In genomic region chr19:48469056-48469881, GRCh38 we compare ENCODE assay signal across 8 cellular contexts. TPM values are rescaled to one million over a fixed set of nuclear protein-coding genes. Genes with fewer than 3 reads are reported as not detected.
DNase-seq lines count a peak whose midpoint lies in the region; ATAC-seq and TF ChIP-seq lines count a peak whose summit lies in the region.

Gene CYTH2, plus strand, starts transcription at chr19:48469369. Its CDS starts 139 bp downstream, at chr19:48469508.

- ATAC-seq in GM19023 (IDR thresholded peaks at IDR 0.05; ENCODE audit: unreplicated experiment) (peak; percentile 90), HG03280 (IDR thresholded peaks at IDR 0.05; ENCODE audit: unreplicated experiment) (peak; percentile 92)

- CTCF ChIA-PET in AG04450 (lab: Charles Lee) = interaction anchor here (1.2 to 2.0 kb wide), 4 partner anchors 21 to 115 kb away, joined by 3 to 12 read pairs (median 4); partner anchors contain the start of gene KDELR1

- H3K27me3 ChIP-seq in AG04450 (ENCODE audit: control insufficient read depth, insufficient read depth, low read length) = no peaks in the 10 kb centered on the region

- TF ChIP-seq CTCF in AG04450 (IDR thresholded peaks at IDR 0.05; ENCODE audit: low read depth, low read length) = no peak

- H3K4me3 ChIP-seq in AG04450 (ENCODE audit: low read depth, low read length) = peak within 1 kb of the TSS; percentile 86

- DNase-seq in AG04450 (ENCODE audit: low read depth, low spot score) (peak; percentile 20), NCI-H345 (lab: John Stamatoyannopoulos, UW) (peak; percentile 99), caudate nucleus (lab: John Stamatoyannopoulos, UW) (peak; percentile 87 to 100 (median 100)), inferior parietal cortex (ENCODE audit: extremely low spot score) (peak; percentile 100)
- peak; percentile 95 to 99 (median 97) for DNase-seq in activated CD4-positive, CD25-positive, alpha-beta regulatory T cell (lab: John Stamatoyannopoulos, UW)
- DNase-seq in stimulated activated CD4-positive, alpha-beta T cell treated with anti-CD3 and anti-CD28 coated beads, Interleukin-12 subunit alpha, Interleukin-12 subunit beta, amount 100 ng/mL, for 4 hours = peak; percentile 97

- POLR2A ChIA-PET in AG04450 (lab: Yijun Ruan, JAX) = no interaction called here

- H3K27ac ChIP-seq in AG04450 (ENCODE audit: low read depth, low read length) = peak within 1 kb of the TSS; percentile 97
- H3K27ac ChIP-seq in caudate nucleus (ENCODE audit: low read depth, low read length) = peak within 1 kb of the TSS; percentile 94

- no peaks in the 10 kb centered on the region; the same call in 1 of the 2 replicates for H3K9me3 ChIP-seq in AG04450 (ENCODE audit: control insufficient read depth, insufficient read depth, low read length)

RNA-seq across cellular contexts. Expression of gene CYTH2, which starts in this region (rescaled TPM):
- 29.3 and 35.6 TPM in 2 replicates for polyA plus RNA-seq in AG04450 (2011; rRNA removed)
- 38.7 and 57.2 TPM in 2 replicates for polyA minus RNA-seq in AG04450 (2011; rRNA and poly(A)+ RNA removed)

Comparison
In these comparisons a context has a peak if more than half of its experiments do, and no peak if none do; other contexts are left out.
1. Peak in every context shown above with its lines: DNase-seq, ATAC-seq, H3K4me3 ChIP-seq and H3K27ac ChIP-seq.
2. DNase-seq: peak in every context shown above with its lines; median percentile 100 in caudate nucleus; 100 in inferior parietal cortex; 99 in NCI-H345; 97 in activated CD4-positive, CD25-positive, alpha-beta regulatory T cell; 97 in stimulated activated CD4-positive, alpha-beta T cell treated with anti-CD3 and anti-CD28 coated beads, Interleukin-12 subunit alpha, Interleukin-12 subunit beta, amount 100 ng/mL, for 4 hours; 20 in AG04450.